ENCODE assay signal across 26 cellular contexts in genomic region chr19:19181614-19182013, GRCh38. TPM values are rescaled to one million over a fixed set of nuclear protein-coding genes. Genes with fewer than 3 reads are reported as not detected.
"Had no signal": no experiment of that assay in that cellular context is flagged by ENCODE, and none has a peak within 500 bp of the region (broad histone marks: within the 10 kb centered on the region; RNA-seq: fewer than 3 reads in every experiment).

No MANE protein-coding gene starts in this region.

- H3K27ac Mint-ChIP-seq: memory B cell, mesothelial cell of epicardium, natural killer cell, type B pancreatic cell had no signal

- DNase-seq: colonic mucosa; dermis blood vessel endothelial cell; effector CD4-positive, alpha-beta T cell; foreskin melanocyte; head of caudate nucleus; kidney; left cardiac atrium; left ventricle myocardium inferior; lower lobe of right lung; natural killer cell; nucleus accumbens; psoas muscle; retina; right lobe of liver; stimulated activated CD4-positive, alpha-beta T cell treated with anti-CD3 and anti-CD28 coated beads, Interleukin-12 subunit alpha, Interleukin-12 subunit beta, amount 100 ng/mL, for 4 hours; stimulated activated naive CD4-positive, alpha-beta T cell; stomach had no signal

- H3K27me3 ChIP-seq: colonic mucosa, hepatocyte, right lobe of liver, stomach had no signal

- H3K9ac ChIP-seq: parathyroid adenoma had no signal

- H3K4me3 ChIP-seq: colonic mucosa, hepatocyte, left ventricle myocardium inferior, lower lobe of right lung, psoas muscle, right lobe of liver, stomach had no signal

- H3K79me2 ChIP-seq: hepatocyte had no signal

- H2AFZ ChIP-seq: hepatocyte, parathyroid adenoma had no signal

- H3K9me3 Mint-ChIP-seq: mesothelial cell of epicardium, natural killer cell, neural crest cell, type B pancreatic cell had no signal

- H3K4me2 ChIP-seq: hepatocyte had no signal

- H3K4me1 Mint-ChIP-seq: mesothelial cell of epicardium had no signal

- H3K27ac ChIP-seq: colonic mucosa, hepatocyte, left ventricle myocardium inferior, lower lobe of right lung, parathyroid adenoma, psoas muscle, right lobe of liver, stomach had no signal

- H3K4me1 ChIP-seq: colonic mucosa, left ventricle myocardium inferior, lower lobe of right lung, parathyroid adenoma, psoas muscle, right lobe of liver had no signal

- H3K27me3 Mint-ChIP-seq: memory B cell, type B pancreatic cell had no signal

- ATAC-seq: lower lobe of right lung, natural killer cell, psoas muscle, right lobe of liver had no signal

- H3K4me3 Mint-ChIP-seq: memory B cell, mesothelial cell of epicardium, natural killer cell, neural crest cell, type B pancreatic cell had no signal

RNA-seq across cellular contexts. Expression of gene MEF2B, which starts 11.6 kb away (rescaled TPM):
- total RNA-seq: myocyte, skeletal muscle tissue had no signal

RNA-seq across cellular contexts. Expression of gene NCAN, which starts 30.1 kb away (rescaled TPM):
- total RNA-seq: dermis blood vessel endothelial cell, left cardiac atrium, left ventricle myocardium inferior, lower lobe of right lung, mucosa of gallbladder, myocyte, natural killer cell, psoas muscle, skeletal muscle tissue had no signal
